ENCODE assay signal across 2 cellular contexts in the genomic region with DNA sequence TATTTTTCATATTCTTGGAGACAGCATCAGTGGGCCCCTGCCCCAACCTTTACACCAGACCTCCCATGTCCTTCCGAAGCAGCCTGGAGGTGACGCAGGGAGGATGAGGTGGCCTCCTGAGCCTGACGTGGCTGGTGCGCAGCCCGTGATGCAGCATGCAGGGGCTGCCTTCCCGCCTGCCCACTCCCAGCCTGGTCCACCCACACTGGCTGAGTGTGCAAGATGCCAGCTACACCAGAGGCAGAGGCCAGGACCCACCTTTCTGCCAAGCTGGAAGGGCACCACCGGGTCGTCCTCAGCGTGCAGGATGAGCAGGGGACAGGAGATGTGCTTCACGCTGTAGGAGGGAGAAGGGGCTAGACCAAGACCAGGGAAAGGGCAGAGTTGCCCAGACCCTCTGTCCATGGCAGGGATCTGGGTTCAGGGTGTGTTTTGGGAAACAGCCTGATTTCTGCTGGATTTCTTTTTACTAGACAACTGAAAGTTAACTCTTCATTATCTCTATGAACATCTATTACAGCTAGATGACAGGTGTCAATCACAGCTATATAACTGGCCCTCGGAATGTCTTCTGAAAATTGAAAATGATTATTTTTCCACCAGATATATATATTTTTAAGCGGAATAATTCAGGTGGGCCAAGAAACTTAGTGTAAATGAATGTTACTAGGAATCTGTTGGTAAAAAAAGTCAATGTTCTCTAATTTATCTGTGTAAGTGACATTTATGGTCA.
TF ChIP-seq lines count a peak whose summit lies in the region.

No MANE protein-coding gene starts in this region.

TF ChIP-seq in A549, 52 proteins besides CTCF, POLR2A, EP300 and RAD21:
- no peak for TF ChIP-seq BHLHE40 (IDR thresholded peaks at IDR 0.05; ENCODE audit: low read depth, low read length)
- no peak for TF ChIP-seq HOXB5 (CRISPR knock-in tag; IDR thresholded peaks at IDR 0.05)
- no peak for TF ChIP-seq FOSL2 (IDR thresholded peaks at IDR 0.05)
- TF ChIP-seq FOSL2 (CRISPR knock-in tag; IDR thresholded peaks at IDR 0.05): no peak
- TF ChIP-seq HOXB13 (CRISPR knock-in tag; IDR thresholded peaks at IDR 0.05; ENCODE audit: low read depth): no peak
- TF ChIP-seq HDAC2 (IDR thresholded peaks at IDR 0.05): no peak
- no peak for TF ChIP-seq FOSB (CRISPR knock-in tag; IDR thresholded peaks at IDR 0.05)
- TF ChIP-seq RCOR1 (IDR thresholded peaks at IDR 0.05; ENCODE audit: low read depth, low read length): no peak
- TF ChIP-seq ZNF302 (CRISPR knock-in tag; IDR thresholded peaks at IDR 0.05): no peak
- no peak for TF ChIP-seq JUN (IDR thresholded peaks at IDR 0.05)
- TF ChIP-seq RFX5 (IDR thresholded peaks at IDR 0.05): no peak
- no peak for TF ChIP-seq POLR2AphosphoS2 (conservative IDR thresholded peaks at IDR 0.05; ENCODE audit: low read length)
- TF ChIP-seq HEYL (CRISPR knock-in tag; IDR thresholded peaks at IDR 0.05): no peak
- TF ChIP-seq NPAS2 (CRISPR knock-in tag; IDR thresholded peaks at IDR 0.05; ENCODE audit: borderline replicate concordance): no peak
- TF ChIP-seq, protein P1, sequence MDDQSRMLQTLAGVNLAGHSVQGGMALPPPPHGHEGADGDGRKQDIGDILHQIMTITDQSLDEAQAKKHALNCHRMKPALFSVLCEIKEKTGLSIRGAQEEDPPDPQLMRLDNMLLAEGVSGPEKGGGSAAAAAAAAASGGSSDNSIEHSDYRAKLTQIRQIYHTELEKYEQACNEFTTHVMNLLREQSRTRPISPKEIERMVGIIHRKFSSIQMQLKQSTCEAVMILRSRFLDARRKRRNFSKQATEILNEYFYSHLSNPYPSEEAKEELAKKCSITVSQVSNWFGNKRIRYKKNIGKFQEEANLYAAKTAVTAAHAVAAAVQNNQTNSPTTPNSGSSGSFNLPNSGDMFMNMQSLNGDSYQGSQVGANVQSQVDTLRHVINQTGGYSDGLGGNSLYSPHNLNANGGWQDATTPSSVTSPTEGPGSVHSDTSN (IDR thresholded peaks at IDR 0.05): no peak

TF ChIP-seq in K562, 482 proteins besides CTCF, POLR2A, EP300 and RAD21:
- TF ChIP-seq ELF2 (CRISPR knock-in tag; IDR thresholded peaks at IDR 0.05) (no peak), MEIS2 (IDR thresholded peaks at IDR 0.05; ENCODE audit: partially characterized antibody) (peak; percentile 18)
- TF ChIP-seq, protein P2, sequence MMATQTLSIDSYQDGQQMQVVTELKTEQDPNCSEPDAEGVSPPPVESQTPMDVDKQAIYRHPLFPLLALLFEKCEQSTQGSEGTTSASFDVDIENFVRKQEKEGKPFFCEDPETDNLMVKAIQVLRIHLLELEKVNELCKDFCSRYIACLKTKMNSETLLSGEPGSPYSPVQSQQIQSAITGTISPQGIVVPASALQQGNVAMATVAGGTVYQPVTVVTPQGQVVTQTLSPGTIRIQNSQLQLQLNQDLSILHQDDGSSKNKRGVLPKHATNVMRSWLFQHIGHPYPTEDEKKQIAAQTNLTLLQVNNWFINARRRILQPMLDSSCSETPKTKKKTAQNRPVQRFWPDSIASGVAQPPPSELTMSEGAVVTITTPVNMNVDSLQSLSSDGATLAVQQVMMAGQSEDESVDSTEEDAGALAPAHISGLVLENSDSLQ (IDR thresholded peaks at IDR 0.05): peak; percentile 64
- TF ChIP-seq, protein P3, sequence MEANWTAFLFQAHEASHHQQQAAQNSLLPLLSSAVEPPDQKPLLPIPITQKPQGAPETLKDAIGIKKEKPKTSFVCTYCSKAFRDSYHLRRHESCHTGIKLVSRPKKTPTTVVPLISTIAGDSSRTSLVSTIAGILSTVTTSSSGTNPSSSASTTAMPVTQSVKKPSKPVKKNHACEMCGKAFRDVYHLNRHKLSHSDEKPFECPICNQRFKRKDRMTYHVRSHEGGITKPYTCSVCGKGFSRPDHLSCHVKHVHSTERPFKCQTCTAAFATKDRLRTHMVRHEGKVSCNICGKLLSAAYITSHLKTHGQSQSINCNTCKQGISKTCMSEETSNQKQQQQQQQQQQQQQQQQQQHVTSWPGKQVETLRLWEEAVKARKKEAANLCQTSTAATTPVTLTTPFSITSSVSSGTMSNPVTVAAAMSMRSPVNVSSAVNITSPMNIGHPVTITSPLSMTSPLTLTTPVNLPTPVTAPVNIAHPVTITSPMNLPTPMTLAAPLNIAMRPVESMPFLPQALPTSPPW (CRISPR knock-in tag; IDR thresholded peaks at IDR 0.05): no peak
- TF ChIP-seq, protein P4, sequence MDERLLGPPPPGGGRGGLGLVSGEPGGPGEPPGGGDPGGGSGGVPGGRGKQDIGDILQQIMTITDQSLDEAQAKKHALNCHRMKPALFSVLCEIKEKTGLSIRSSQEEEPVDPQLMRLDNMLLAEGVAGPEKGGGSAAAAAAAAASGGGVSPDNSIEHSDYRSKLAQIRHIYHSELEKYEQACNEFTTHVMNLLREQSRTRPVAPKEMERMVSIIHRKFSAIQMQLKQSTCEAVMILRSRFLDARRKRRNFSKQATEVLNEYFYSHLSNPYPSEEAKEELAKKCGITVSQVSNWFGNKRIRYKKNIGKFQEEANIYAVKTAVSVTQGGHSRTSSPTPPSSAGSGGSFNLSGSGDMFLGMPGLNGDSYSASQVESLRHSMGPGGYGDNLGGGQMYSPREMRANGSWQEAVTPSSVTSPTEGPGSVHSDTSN (CRISPR knock-in tag; IDR thresholded peaks at IDR 0.05; ENCODE audit: low read depth): no peak
- TF ChIP-seq, protein P4 (tag; conservative IDR thresholded peaks at IDR 0.05; ENCODE audit: low read depth): 0 out of 2 replicates have a peak, but pooled peaks have one; percentile 28
